ENCODE assay signal across 11 cellular contexts in the genomic region with DNA sequence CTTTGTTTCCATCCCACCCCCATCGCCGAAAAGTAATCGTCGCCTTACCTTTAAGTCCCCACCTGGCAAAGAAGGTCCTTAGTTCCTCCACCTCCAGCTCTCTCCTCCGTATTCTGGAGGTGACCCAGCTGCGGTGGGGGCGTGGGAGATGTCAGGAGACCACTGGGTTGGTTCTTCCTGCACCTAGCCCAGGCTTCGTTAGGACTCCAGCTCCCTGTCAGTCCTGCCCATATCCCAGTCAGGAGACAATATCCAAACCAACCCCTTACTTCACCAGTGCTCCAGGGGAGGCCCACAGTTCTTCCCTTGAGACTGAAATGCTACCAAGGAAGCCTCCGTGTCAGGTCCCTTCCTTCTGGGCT. TPM values are rescaled to one million over a fixed set of nuclear protein-coding genes. Genes with fewer than 3 reads are reported as not detected.
A peak's percentile ranks its signal among the peaks of the same experiment; 100 is the strongest.
DNase-seq lines count a peak whose midpoint lies in the region; ATAC-seq and TF ChIP-seq lines count a peak whose summit lies in the region.
"Had no signal": no experiment of that assay in that cellular context is flagged by ENCODE, and none has a peak within 500 bp of the region (broad histone marks: within the 10 kb centered on the region; RNA-seq: fewer than 3 reads in every experiment).

No MANE protein-coding gene starts in this region.

- intact Hi-C loops in Caco-2 (cut with micrococcal nuclease; ENCODE audit: unreplicated experiment): no loop called here

- H3K36me3 Mint-ChIP-seq in Caco-2 (ENCODE audit: insufficient read depth, unreplicated experiment) (peaks cover 33% of the 10 kb centered on the region), T-cell (no peaks in the 10 kb centered on the region)

- H3K4me1 ChIP-seq in Caco-2 (peaks cover 43% of the 10 kb centered on the region), skeletal muscle satellite cell (ENCODE audit: control insufficient read depth, insufficient read depth, low read length) (peaks cover 60% of the 10 kb centered on the region)

- H3K9me3 ChIP-seq in Caco-2: no peaks in the 10 kb centered on the region
- no peaks in the 10 kb centered on the region for H3K9me3 ChIP-seq in skeletal muscle satellite cell (replicated peaks; ENCODE audit: low read length)

- H3K4me3 Mint-ChIP-seq in Caco-2 (ENCODE audit: unreplicated experiment): peak overlapping the region; percentile 96
- peak overlapping the region; percentile 7 to 86 (median 24) for H3K4me3 Mint-ChIP-seq in T-cell

- no peak overlapping the region for H3K27ac Mint-ChIP-seq in Caco-2 (ENCODE audit: unreplicated experiment)
- no peak overlapping the region for H3K27ac Mint-ChIP-seq in T-cell
- H3K27ac Mint-ChIP-seq: activated CD4-positive, alpha-beta memory T cell treated with anti-CD3 and anti-CD28 coated beads, Interleukin-2, amount 10 ng/mL, durations not matched to agents 7 days and 5 days had no signal

- H3K4me2 ChIP-seq in skeletal muscle satellite cell (ENCODE audit: low read length): peak overlapping the region; percentile 89

- ATAC-seq in T-cell (replicated peaks in 1 of 4) (no peak), GM19452 (IDR thresholded peaks at IDR 0.05; ENCODE audit: unreplicated experiment) (no peak), GM21447 (IDR thresholded peaks at IDR 0.05; ENCODE audit: unreplicated experiment) (no peak)

- H3K4me1 Mint-ChIP-seq in Caco-2 (ENCODE audit: low read depth, unreplicated experiment) (peaks cover 35% of the 10 kb centered on the region), T-cell (peaks cover 41 to 58% (median 49%) of the 10 kb centered on the region in 3 donors)

- no peak for DNase-seq in Caco-2
- DNase-seq in T-cell: no peak
- DNase-seq in foreskin fibroblast: no peak
- DNase-seq in HEK293T (ENCODE audit: extremely low spot score): no peak
- no peak for DNase-seq in NCI-H82 treated with DMSO at 0.1 percent for 48 hours (lab: John Stamatoyannopoulos, UW; ENCODE audit: unreplicated experiment)
- DNase-seq: activated CD4-positive, alpha-beta memory T cell treated with anti-CD3 and anti-CD28 coated beads, Interleukin-2, amount 10 ng/mL, durations not matched to agents 7 days and 5 days had no signal

- H3K36me3 ChIP-seq in Caco-2 (ENCODE audit: control insufficient read depth, insufficient read depth, low read length) (no peaks in the 10 kb centered on the region), skeletal muscle satellite cell (ENCODE audit: insufficient read depth, low read length) (no peaks in the 10 kb centered on the region)

- no peaks in the 10 kb centered on the region for H3K27me3 ChIP-seq in Caco-2 (replicated peaks; ENCODE audit: control insufficient read depth, insufficient read depth, low read length)
- no peaks in the 10 kb centered on the region for H3K27me3 ChIP-seq in skeletal muscle satellite cell (ENCODE audit: control insufficient read depth, insufficient read depth, low read length)

- no TSS peak for BruUV-seq in Caco-2 (replicated peaks; lab: Mats Ljungman, UMichigan)

- H3K27me3 Mint-ChIP-seq in Caco-2 (ENCODE audit: insufficient read depth, unreplicated experiment) (no peaks in the 10 kb centered on the region), T-cell (no peaks in the 10 kb centered on the region)

- no peak overlapping the region for H3K4me3 ChIP-seq in Caco-2 (ENCODE audit: low read depth, low read length)
- peak overlapping the region; percentile 71 to 74 for H3K4me3 ChIP-seq in foreskin fibroblast (ENCODE audit: low read depth in 1 of 2, low read length in 2 of 2)
- H3K4me3 ChIP-seq in skeletal muscle satellite cell (ENCODE audit: low read length): peak overlapping the region; percentile 86

- H3K9me3 Mint-ChIP-seq in Caco-2 (ENCODE audit: unreplicated experiment) (no peaks in the 10 kb centered on the region), T-cell (no peaks in the 10 kb centered on the region)
- H3K9me3 Mint-ChIP-seq: activated CD4-positive, alpha-beta memory T cell treated with anti-CD3 and anti-CD28 coated beads, Interleukin-2, amount 10 ng/mL, durations not matched to agents 7 days and 5 days had no signal

- POLR2A ChIA-PET in Caco-2 (lab: Charles Lee): no interaction called here
- POLR2A ChIA-PET in T-cell (lab: Charles Lee): no interaction called here
- POLR2A ChIA-PET in HEK293T (lab: Yijun Ruan, JAX): no interaction called here

- CTCF ChIA-PET in Caco-2 (lab: Charles Lee) (interaction anchor here (1.4 kb wide), 1 partner anchor 9 kb away, joined by 3 read pairs; no protein-coding TSS in a partner anchor), T-cell (lab: Charles Lee) (interaction anchor here (0.5 to 2.8 kb wide), 3 partner anchors 14 to 216 kb away, joined by 3 to 8 read pairs (median 3); no protein-coding TSS in a partner anchor), HEK293T (lab: Yijun Ruan, JAX) (interaction anchor here (1.3 kb wide), 1 partner anchor 24 kb away, joined by 3 read pairs; no protein-coding TSS in a partner anchor)

- TF ChIP-seq CTCF in Caco-2 (IDR thresholded peaks at IDR 0.05; ENCODE audit: insufficient read depth in 1 of 2, low read depth in 1 of 2, low read length in 1 of 2, severe bottlenecking in 1 of 2, unreplicated experiment in 1 of 2): no peak
- no peak for TF ChIP-seq CTCF in foreskin fibroblast (IDR thresholded peaks at IDR 0.05; ENCODE audit: low read depth, low read length)

- peak overlapping the region; percentile 95 for H3K9ac ChIP-seq in skeletal muscle satellite cell (ENCODE audit: low read depth, low read length)

TF ChIP-seq in HEK293T, 16 proteins besides CTCF, POLR2A, EP300 and RAD21:
- TF ChIP-seq ELF4 (IDR thresholded peaks at IDR 0.05): no peak
- no peak for TF ChIP-seq CTBP1 (IDR thresholded peaks at IDR 0.05; ENCODE audit: borderline replicate concordance)
- TF ChIP-seq, protein P1, sequence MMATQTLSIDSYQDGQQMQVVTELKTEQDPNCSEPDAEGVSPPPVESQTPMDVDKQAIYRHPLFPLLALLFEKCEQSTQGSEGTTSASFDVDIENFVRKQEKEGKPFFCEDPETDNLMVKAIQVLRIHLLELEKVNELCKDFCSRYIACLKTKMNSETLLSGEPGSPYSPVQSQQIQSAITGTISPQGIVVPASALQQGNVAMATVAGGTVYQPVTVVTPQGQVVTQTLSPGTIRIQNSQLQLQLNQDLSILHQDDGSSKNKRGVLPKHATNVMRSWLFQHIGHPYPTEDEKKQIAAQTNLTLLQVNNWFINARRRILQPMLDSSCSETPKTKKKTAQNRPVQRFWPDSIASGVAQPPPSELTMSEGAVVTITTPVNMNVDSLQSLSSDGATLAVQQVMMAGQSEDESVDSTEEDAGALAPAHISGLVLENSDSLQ (IDR thresholded peaks at IDR 0.05): no peak
- TF ChIP-seq FOXK2 (IDR thresholded peaks at IDR 0.05): no peak
- no peak for TF ChIP-seq L3MBTL2 (conservative IDR thresholded peaks at IDR 0.05)
- TF ChIP-seq BHLHE40 (IDR thresholded peaks at IDR 0.05; ENCODE audit: borderline replicate concordance): no peak
- TF ChIP-seq SUZ12 (IDR thresholded peaks at IDR 0.05): no peak
- no peak for TF ChIP-seq ARNT (IDR thresholded peaks at IDR 0.05)
- no peak for TF ChIP-seq FOXA1 (IDR thresholded peaks at IDR 0.05)
- no peak for TF ChIP-seq LEF1 (IDR thresholded peaks at IDR 0.05; ENCODE audit: borderline replicate concordance)
- no peak for TF ChIP-seq ZNF384 (IDR thresholded peaks at IDR 0.05)
- TF ChIP-seq NFRKB (IDR thresholded peaks at IDR 0.05): no peak
- TF ChIP-seq SP1 (IDR thresholded peaks at IDR 0.05): no peak
- no peak for TF ChIP-seq TARDBP (IDR thresholded peaks at IDR 0.05)
- no peak for TF ChIP-seq FOXM1 (IDR thresholded peaks at IDR 0.05; ENCODE audit: borderline replicate concordance)
- TF ChIP-seq HDGF (IDR thresholded peaks at IDR 0.05; ENCODE audit: borderline replicate concordance): no peak
TF ChIP-seq in HEK293T: peak in this region for 0.

RNA-seq across cellular contexts. Expression of a gene that starts 0.7 kb away (rescaled TPM):
- total RNA-seq in Caco-2 (2022) (0.49 TPM in 1 of 2 replicates, not detected in the other), T-cell (under 1 TPM in 3 of 5 donors, not detected in 2; 0.41 to 0.76 (median 0.66) TPM)
- 21.3 and 26.2 TPM in 2 replicates for total RNA-seq in skeletal muscle satellite cell (2012; rRNA removed)
- total RNA-seq: activated CD4-positive, alpha-beta memory T cell treated with anti-CD3 and anti-CD28 coated beads, Interleukin-2, amount 10 ng/mL, durations not matched to agents 7 days and 5 days had no signal

RNA-seq across cellular contexts. Expression of a gene that starts 10.6 kb away (rescaled TPM):
- 0.45 TPM in 1 of 2 replicates, not detected in the other for total RNA-seq in Caco-2 (2022)
- total RNA-seq in T-cell: under 1 TPM in 3 of 5 donors, not detected in 2; 0.41 to 0.66 (median 0.44) TPM
- 6.3 and 10.6 TPM in 2 replicates for total RNA-seq in skeletal muscle satellite cell (2012; rRNA removed)
- total RNA-seq: activated CD4-positive, alpha-beta memory T cell treated with anti-CD3 and anti-CD28 coated beads, Interleukin-2, amount 10 ng/mL, durations not matched to agents 7 days and 5 days had no signal

RNA-seq across cellular contexts. Expression of a gene that starts 11.6 kb away (rescaled TPM):
- 0.21 and 0.64 TPM in 2 replicates for total RNA-seq in Caco-2 (2022)
- total RNA-seq in T-cell: under 1 TPM in 4 of 5 donors, not detected in 1; 0.09 to 0.96 (median 0.33) TPM
- total RNA-seq in skeletal muscle satellite cell (2012; rRNA removed): 2.5 and 2.8 TPM in 2 replicates
- total RNA-seq: activated CD4-positive, alpha-beta memory T cell treated with anti-CD3 and anti-CD28 coated beads, Interleukin-2, amount 10 ng/mL, durations not matched to agents 7 days and 5 days had no signal

RNA-seq across cellular contexts. Expression of a gene that starts 51.1 kb away (rescaled TPM):
- not detected in 2 replicates for total RNA-seq in Caco-2 (2022)
- not detected for total RNA-seq in T-cell
- not detected in 2 replicates for total RNA-seq in skeletal muscle satellite cell (2012; rRNA removed)
- total RNA-seq: activated CD4-positive, alpha-beta memory T cell treated with anti-CD3 and anti-CD28 coated beads, Interleukin-2, amount 10 ng/mL, durations not matched to agents 7 days and 5 days; dermis microvascular lymphatic vessel endothelial cell; RPMI7951 had no signal
